9 cellular contexts compared by ENCODE assay signal in genomic region chr5:111748304-111748763, GRCh38. TPM values are rescaled to one million over a fixed set of nuclear protein-coding genes. Genes with fewer than 3 reads are reported as not detected.
DNase-seq lines count a peak whose midpoint lies in the region; ATAC-seq and TF ChIP-seq lines count a peak whose summit lies in the region.
"Had no signal": no experiment of that assay in that cellular context is flagged by ENCODE, and none has a peak within 500 bp of the region (broad histone marks: within the 10 kb centered on the region; RNA-seq: fewer than 3 reads in every experiment).

No MANE protein-coding gene starts in this region.

- no peak overlapping the region for H3K4me3 ChIP-seq in kidney epithelial cell (ENCODE audit: low read depth, low read length)
- H3K4me3 ChIP-seq in dorsolateral prefrontal cortex = no peak overlapping the region
- H3K4me3 ChIP-seq: PC-9 had no signal

- ATAC-seq in activated CD8-positive, alpha-beta memory T cell treated with anti-CD3 and anti-CD28 coated beads, Interleukin-2, amount 10 ng/mL, durations not matched to agents 7 days and 5 days = no peak
- no peak for ATAC-seq in GM19463 (IDR thresholded peaks at IDR 0.05; ENCODE audit: unreplicated experiment)

- no peaks in the 10 kb centered on the region for H3K27me3 ChIP-seq in kidney epithelial cell (ENCODE audit: control insufficient read depth, insufficient read depth, low read length)
- peaks cover 0 to 15% (median 0%) of the 10 kb centered on the region in 45 donors for H3K27me3 ChIP-seq in dorsolateral prefrontal cortex

- CTCF ChIA-PET in activated CD8-positive, alpha-beta memory T cell treated with anti-CD3 and anti-CD28 coated beads, Interleukin-2, amount 10 ng/mL, durations not matched to agents 7 days and 5 days (lab: Charles Lee) = no interaction called here
- CTCF ChIA-PET in GM10248 (lab: Yijun Ruan, JAX) = no interaction called here

- intact Hi-C loops in dorsolateral prefrontal cortex (cut with DNase I) = no loop called here

- peak overlapping the region in 3 of 5 experiments; percentile 69 to 89 (median 86) for H3K27ac Mint-ChIP-seq in brain
- H3K27ac Mint-ChIP-seq in activated CD8-positive, alpha-beta memory T cell treated with anti-CD3 and anti-CD28 coated beads, Interleukin-2, amount 10 ng/mL, durations not matched to agents 7 days and 5 days = no peak overlapping the region

- DNase-seq in AG20443 (ENCODE audit: low spot score) = peak; percentile 69
- peak; percentile 53 for DNase-seq in HPDE6-E6E7 (ENCODE audit: extremely low spot score)
- peak; percentile 97 for DNase-seq in kidney epithelial cell (ENCODE audit: low read depth)
- no peak for DNase-seq in activated CD8-positive, alpha-beta memory T cell treated with anti-CD3 and anti-CD28 coated beads, Interleukin-2, amount 10 ng/mL, durations not matched to agents 7 days and 5 days
- no peak for DNase-seq in dorsolateral prefrontal cortex
- DNase-seq in GM10248 (ENCODE audit: extremely low spot score) = no peak
- DNase-seq: PC-9 had no signal

- H3K4me1 Mint-ChIP-seq in brain = peaks cover 99% of the 10 kb centered on the region
- no peaks in the 10 kb centered on the region for H3K4me1 Mint-ChIP-seq in activated CD8-positive, alpha-beta memory T cell treated with anti-CD3 and anti-CD28 coated beads, Interleukin-2, amount 10 ng/mL, durations not matched to agents 7 days and 5 days

- POLR2A ChIA-PET in GM10248 (lab: Yijun Ruan, JAX) = no interaction called here

- peaks cover 3% of the 10 kb centered on the region for H3K27me3 Mint-ChIP-seq in brain
- peaks cover 20% of the 10 kb centered on the region for H3K27me3 Mint-ChIP-seq in activated CD8-positive, alpha-beta memory T cell treated with anti-CD3 and anti-CD28 coated beads, Interleukin-2, amount 10 ng/mL, durations not matched to agents 7 days and 5 days

- peaks cover 76% of the 10 kb centered on the region for H3K36me3 Mint-ChIP-seq in brain
- no peaks in the 10 kb centered on the region for H3K36me3 Mint-ChIP-seq in activated CD8-positive, alpha-beta memory T cell treated with anti-CD3 and anti-CD28 coated beads, Interleukin-2, amount 10 ng/mL, durations not matched to agents 7 days and 5 days

- peaks cover 1% of the 10 kb centered on the region for H3K36me3 ChIP-seq in kidney epithelial cell (ENCODE audit: control insufficient read depth, insufficient read depth, low read length)

- H3K9me3 Mint-ChIP-seq in brain = peaks cover 3 to 13% (median 5%) of the 10 kb centered on the region in 5 experiments
- no peaks in the 10 kb centered on the region for H3K9me3 Mint-ChIP-seq in activated CD8-positive, alpha-beta memory T cell treated with anti-CD3 and anti-CD28 coated beads, Interleukin-2, amount 10 ng/mL, durations not matched to agents 7 days and 5 days (ENCODE audit: low read depth)

- peak overlapping the region in 4 of 59 donors; percentile 3 to 27 (median 14) for H3K27ac ChIP-seq in dorsolateral prefrontal cortex
- H3K27ac ChIP-seq: PC-9 had no signal

- H3K4me3 Mint-ChIP-seq in brain = peak overlapping the region in 2 of 5 experiments; percentile 32 to 78
- no peak overlapping the region for H3K4me3 Mint-ChIP-seq in activated CD8-positive, alpha-beta memory T cell treated with anti-CD3 and anti-CD28 coated beads, Interleukin-2, amount 10 ng/mL, durations not matched to agents 7 days and 5 days

- TF ChIP-seq CTCF in brain (conservative IDR thresholded peaks at IDR 0.05) = no peak
- TF ChIP-seq CTCF in kidney epithelial cell (IDR thresholded peaks at IDR 0.05; ENCODE audit: insufficient read depth, low read length, poor library complexity, severe bottlenecking) = no peak
- TF ChIP-seq CTCF in dorsolateral prefrontal cortex (IDR thresholded peaks at IDR 0.05 in 54 of 56, conservative IDR thresholded peaks at IDR 0.05 in 2 of 56; ENCODE audit: low read depth in 1 of 56, partially characterized antibody in 56 of 56) = no peak
- no peak for TF ChIP-seq CTCF in GM10248 (IDR thresholded peaks at IDR 0.05; ENCODE audit: control extremely low read depth, extremely low read depth, low read depth, missing control alignments)

RNA-seq across cellular contexts. Expression of gene NREP, which starts 8.7 kb away (rescaled TPM):
- 283 TPM for polyA plus RNA-seq in brain (ENCODE audit: insufficient read depth, low read depth, low replicate concordance)
- total RNA-seq in kidney epithelial cell (140 and 154 TPM in 2 replicates), dorsolateral prefrontal cortex (100 to 1,000 TPM in 35 of 120 experiments, 10 to 100 TPM in 85; 34.6 to 131 (median 85.8) TPM)
- total RNA-seq in activated CD8-positive, alpha-beta memory T cell treated with anti-CD3 and anti-CD28 coated beads, Interleukin-2, amount 10 ng/mL, durations not matched to agents 7 days and 5 days = 1 to 10 TPM; 5.4 to 7.0 TPM
- total RNA-seq: PC-9 had no signal

Comparison
In these comparisons a context has a peak if more than half of its experiments do, and no peak if none do; other contexts are left out.
1. DNase-seq: peak in AG20443 (single experiment), HPDE6-E6E7 (single experiment) and kidney epithelial cell (single experiment); none in activated CD8-positive, alpha-beta memory T cell treated with anti-CD3 and anti-CD28 coated beads, Interleukin-2, amount 10 ng/mL, durations not matched to agents 7 days and 5 days (single experiment), dorsolateral prefrontal cortex (0 of 10) and GM10248 (single experiment).
2. RNA of gene NREP, which starts 8.7 kb away (total RNA-seq): 140 to 154 TPM in kidney epithelial cell and 34.6 to 131 TPM in dorsolateral prefrontal cortex; 5.4 to 7.0 TPM in activated CD8-positive, alpha-beta memory T cell treated with anti-CD3 and anti-CD28 coated beads, Interleukin-2, amount 10 ng/mL, durations not matched to agents 7 days and 5 days; every median in the first group is over 4 times any median in the second.